ENCODE assay signal across 8 cellular contexts in the genomic region with DNA sequence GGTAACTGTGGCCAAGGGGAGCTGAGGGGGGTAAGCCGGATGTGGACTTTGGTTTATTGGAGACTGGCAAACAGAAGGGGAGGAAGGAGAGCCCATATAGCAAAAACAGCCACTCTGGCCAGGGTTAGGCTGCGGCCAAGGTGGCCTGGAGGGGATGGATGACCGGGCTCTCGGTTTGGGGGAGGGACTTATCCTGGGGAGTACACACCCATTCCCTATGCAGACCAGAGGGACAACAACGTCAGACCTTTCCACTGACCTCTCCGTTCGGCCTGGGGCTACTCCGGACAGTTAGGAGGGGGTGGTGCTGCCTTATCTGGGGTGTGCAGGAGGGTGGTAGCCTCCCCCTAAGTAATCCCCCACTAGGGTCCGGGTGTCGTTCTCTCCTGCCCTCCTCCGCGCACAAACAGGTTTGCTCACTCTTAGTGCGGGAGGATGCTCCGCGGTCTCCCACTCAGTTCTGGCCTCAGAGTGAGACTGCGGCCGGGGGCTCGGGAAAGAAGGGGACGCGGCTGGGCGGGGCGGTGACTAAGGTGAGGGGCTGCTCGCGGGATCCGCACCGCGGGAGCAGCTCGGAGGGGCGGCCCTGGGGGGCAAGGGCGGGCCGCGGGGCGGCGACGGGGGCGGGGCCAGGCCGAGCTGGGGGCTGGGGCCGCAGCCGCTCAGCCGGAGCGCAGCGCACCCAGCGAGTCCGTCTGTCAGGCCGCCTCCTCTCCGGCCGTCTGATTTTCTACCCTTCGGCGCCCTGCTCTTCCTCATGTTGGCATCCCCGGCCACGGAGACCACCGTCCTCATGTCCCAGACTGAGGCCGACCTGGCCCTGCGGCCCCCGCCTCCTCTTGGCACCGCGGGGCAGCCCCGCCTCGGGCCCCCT. TPM values are rescaled to one million over a fixed set of nuclear protein-coding genes. Genes with fewer than 3 reads are reported as not detected.
DNase-seq lines count a peak whose midpoint lies in the region; ATAC-seq and TF ChIP-seq lines count a peak whose summit lies in the region.

A gene (plus strand): TSS at position 669 of the 874 bp plus-strand sequence. CDS start 89 bp downstream, at position 758.

- no peak within 1 kb of the TSS for H3K27ac ChIP-seq in ACC112 (ENCODE audit: low read depth, low read length)
- H3K27ac ChIP-seq in coronary artery, result no peak within 1 kb of the TSS
- no peak within 1 kb of the TSS for H3K27ac ChIP-seq in lower lobe of right lung

- H3K27me3 ChIP-seq in ACC112 (ENCODE audit: insufficient read depth, low read length) (no peaks in the 10 kb centered on the region), lower lobe of right lung (ENCODE audit: low read depth) (peaks cover 52% of the 10 kb centered on the region)

- H2AFZ ChIP-seq in ACC112 (ENCODE audit: low read length, unreplicated experiment), result no peak within 1 kb of the TSS

- TF ChIP-seq CTCF in coronary artery (IDR thresholded peaks at IDR 0.05) (no peak), lower lobe of right lung (IDR thresholded peaks at IDR 0.05) (no peak)

- H3K4me3 ChIP-seq in ACC112 (ENCODE audit: low read depth, low read length) (peak within 1 kb of the TSS; percentile 81), coronary artery (peak within 1 kb of the TSS; percentile 66), lower lobe of right lung (peak within 1 kb of the TSS; percentile 31)

- DNase-seq in HuH-7 (ENCODE audit: low spot score) (peak; percentile 97), coronary artery (ENCODE audit: low spot score) (no peak), lower lobe of right lung (no peak), NCI-H1436 treated with DMSO at 0.1 percent for 48 hours (lab: John Stamatoyannopoulos, UW) (no peak), midbrain (lab: John Stamatoyannopoulos, UW) (no peak)
- no peak for DNase-seq in activated CD4-positive, alpha-beta T cell treated with anti-CD3 and anti-CD28 coated beads for 4 hours

- intact Hi-C loops in lower lobe of right lung (cut with DNase I), result no loop called here

- H3K79me2 ChIP-seq in ACC112 (ENCODE audit: control insufficient read depth, insufficient read depth, low read length, unreplicated experiment), result peaks cover 20% of the 10 kb centered on the region

- H3K4me1 ChIP-seq in ACC112 (ENCODE audit: control insufficient read depth, insufficient read depth, low read length, unreplicated experiment), result peaks cover 36% of the 10 kb centered on the region
- H3K4me1 ChIP-seq in lower lobe of right lung, result peaks cover 18% of the 10 kb centered on the region

- peak; percentile 18 to 20 for ATAC-seq in lower lobe of right lung
- no peak for ATAC-seq in HG03108 (IDR thresholded peaks at IDR 0.05; ENCODE audit: unreplicated experiment)

- H3K36me3 ChIP-seq in ACC112 (ENCODE audit: insufficient read depth, low read length) (peaks cover 2% of the 10 kb centered on the region; the same call in 1 of the 2 replicates), lower lobe of right lung (peaks cover 46% of the 10 kb centered on the region)

- H3K9me3 ChIP-seq in lower lobe of right lung, result no peaks in the 10 kb centered on the region

RNA-seq across cellular contexts. Expression of the gene that starts here (rescaled TPM):
- total RNA-seq in lower lobe of right lung, result 0.47 TPM

Comparison
In these comparisons a context has a peak if more than half of its experiments do, and no peak if none do; other contexts are left out.
1. Peak in ATAC-seq and H3K4me3 ChIP-seq in lower lobe of right lung; RNA of the gene not detected or under 1 TPM.
2. H3K4me3 ChIP-seq: peak in every context shown above with its lines; median percentile 81 in ACC112; 66 in coronary artery; 31 in lower lobe of right lung.